Comparison of ENCODE assay signal across 8 cellular contexts in the genomic region with DNA sequence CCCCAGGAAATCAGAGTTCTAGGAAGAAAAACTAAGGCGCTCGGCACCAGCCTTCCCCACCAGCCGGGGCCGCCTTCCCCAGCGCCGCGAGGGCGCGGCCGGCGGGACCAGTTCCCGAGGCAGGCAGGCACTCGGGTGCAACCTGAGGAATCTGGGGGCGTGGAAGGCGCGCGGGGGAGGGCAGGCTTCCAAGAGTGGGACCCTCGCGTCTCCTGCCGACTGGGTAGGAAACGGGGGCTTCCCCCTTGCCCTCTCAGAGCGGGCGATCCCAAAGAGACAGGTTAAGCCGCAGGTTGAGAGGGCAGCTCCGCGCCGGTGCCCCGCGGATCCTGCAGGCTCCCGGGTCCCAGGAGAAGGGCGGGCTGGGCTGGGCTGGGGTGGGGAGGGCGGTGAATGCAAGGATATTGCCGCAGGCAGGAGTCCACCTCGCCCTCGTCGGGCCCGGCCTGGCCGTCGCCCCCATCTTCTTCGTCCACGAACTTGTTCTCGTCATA. TPM values are rescaled to one million over a fixed set of nuclear protein-coding genes. Genes with fewer than 3 reads are reported as not detected.
A peak's percentile ranks its signal among the peaks of the same experiment; 100 is the strongest.
DNase-seq lines count a peak whose midpoint lies in the region; ATAC-seq, FAIRE-seq and TF ChIP-seq lines count a peak whose summit lies in the region.

No MANE protein-coding gene starts in this region.

- TF ChIP-seq CTCF in RWPE2 (IDR thresholded peaks at IDR 0.05; ENCODE audit: poor library complexity, severe bottlenecking), result no peak
- TF ChIP-seq CTCF in breast epithelium (IDR thresholded peaks at IDR 0.05), result no peak
- no peak for TF ChIP-seq CTCF in kidney (IDR thresholded peaks at IDR 0.05; ENCODE audit: borderline replicate concordance, extremely low read depth, insufficient read depth)

- no peak for FAIRE-seq in kidney (lab: Jason Lieb, UNC)

- peaks cover 18% of the 10 kb centered on the region for H3K4me1 ChIP-seq in RWPE2 (ENCODE audit: insufficient read depth, poor library complexity, severe bottlenecking)
- H3K4me1 ChIP-seq in breast epithelium, result peaks cover 0 to 3% of the 10 kb centered on the region in 2 donors
- H3K4me1 ChIP-seq in kidney (ENCODE audit: control insufficient read depth in 1 of 2, insufficient read depth in 1 of 2, low read depth in 1 of 2, low read length in 2 of 2), result peaks cover 8 to 18% of the 10 kb centered on the region in 2 donors

- peak overlapping the region; percentile 38 to 74 for H3K9ac ChIP-seq in kidney (ENCODE audit: low read length in 2 of 2)

- no peaks in the 10 kb centered on the region for H3K27me3 ChIP-seq in RWPE2 (ENCODE audit: insufficient read depth, poor library complexity, severe bottlenecking)
- no peaks in the 10 kb centered on the region for H3K27me3 ChIP-seq in breast epithelium

- H3K36me3 ChIP-seq in RWPE2 (ENCODE audit: low read depth) (peaks cover 31% of the 10 kb centered on the region), breast epithelium (peaks cover 5% of the 10 kb centered on the region), kidney (ENCODE audit: control insufficient read depth in 1 of 2, insufficient read depth in 2 of 2, low read length in 2 of 2) (peaks cover 2 to 16% of the 10 kb centered on the region in 2 donors)

- H3K4me3 ChIP-seq in RWPE2 (ENCODE audit: severe bottlenecking) (peak overlapping the region; percentile 64), breast epithelium (peak overlapping the region; percentile 90 to 92 (median 91)), kidney (ENCODE audit: low read length in 2 of 2) (peak overlapping the region; percentile 67 to 90)

- no peak for DNase-seq in RWPE2 (ENCODE audit: low spot score)
- peak; percentile 28 to 53 for DNase-seq in breast epithelium (ENCODE audit: low spot score in 2 of 2)
- peak; percentile 89 for DNase-seq in kidney
- peak; percentile 45 for DNase-seq in stimulated activated CD4-positive, alpha-beta T cell treated with anti-CD3 and anti-CD28 coated beads, Interleukin-15, amount 100 ng/mL, for 24 hours
- no peak for DNase-seq in NK-92 treated with Interleukin-12 subunit alpha and Interleukin-12 subunit beta, amount 100 ng/mL, for 24 hours (lab: John Stamatoyannopoulos, UW)
- no peak for DNase-seq in middle frontal gyrus (ENCODE audit: extremely low spot score, low spot score)

- no peak for TF ChIP-seq POLR2A in breast epithelium (IDR thresholded peaks at IDR 0.05)

- intact Hi-C loops in breast epithelium (cut with DNase I; ENCODE audit: low total_unique reads), result no loop called here
- intact Hi-C loops in kidney (cut with DNase I), result no loop called here

- H3K9me3 ChIP-seq in RWPE2 (ENCODE audit: severe bottlenecking) (no peaks in the 10 kb centered on the region), breast epithelium (no peaks in the 10 kb centered on the region), kidney (ENCODE audit: control insufficient read depth in 1 of 2, low read length in 2 of 2) (no peaks in the 10 kb centered on the region)

- peak; percentile 0 for ATAC-seq in GM18498 (IDR thresholded peaks at IDR 0.05; ENCODE audit: unreplicated experiment)
- peak; percentile 11 for ATAC-seq in HG02852 (IDR thresholded peaks at IDR 0.05; ENCODE audit: unreplicated experiment)
- ATAC-seq in RWPE2 (ENCODE audit: low read depth), result peak; percentile 35

- peak overlapping the region; percentile 79 for H3K27ac ChIP-seq in RWPE2 (ENCODE audit: poor library complexity, severe bottlenecking)
- peak overlapping the region; percentile 94 to 97 for H3K27ac ChIP-seq in breast epithelium
- H3K27ac ChIP-seq in kidney (ENCODE audit: low read depth in 2 of 2, low read length in 2 of 2), result peak overlapping the region; percentile 83 to 90

RNA-seq across cellular contexts. Expression of a gene that starts 0.4 kb away (rescaled TPM):
- 10 to 100 TPM; 60.8 to 80.8 (median 70.8) TPM for total RNA-seq in breast epithelium
- 107 TPM for total RNA-seq in kidney
- 75.9 TPM for polyA plus RNA-seq in kidney (ENCODE audit: insufficient read depth, low read depth, low replicate concordance)

RNA-seq across cellular contexts. Expression of a gene that starts 18.0 kb away (rescaled TPM):
- total RNA-seq in breast epithelium (not detected), kidney (not detected)
- not detected for polyA plus RNA-seq in kidney (ENCODE audit: insufficient read depth, low read depth, low replicate concordance)

RNA-seq across cellular contexts. Expression of a gene that starts 44.9 kb away (rescaled TPM):
- 10 to 100 TPM in 2 of 3 donors, 1 to 10 TPM in 1; 4.6 to 45.0 (median 13.0) TPM for total RNA-seq in breast epithelium
- 16.7 TPM for total RNA-seq in kidney
- polyA plus RNA-seq in kidney (ENCODE audit: insufficient read depth, low read depth, low replicate concordance), result 2.5 TPM

Comparison
In these comparisons a context has a peak if more than half of its experiments do, and no peak if none do; other contexts are left out.
1. DNase-seq: peak in breast epithelium (2 of 2), kidney (single experiment) and stimulated activated CD4-positive, alpha-beta T cell treated with anti-CD3 and anti-CD28 coated beads, Interleukin-15, amount 100 ng/mL, for 24 hours (single experiment); none in RWPE2 (single experiment), NK-92 treated with Interleukin-12 subunit alpha and Interleukin-12 subunit beta, amount 100 ng/mL, for 24 hours (single experiment) and middle frontal gyrus (single experiment).
2. Peak in every context shown above with its lines, with median percentiles within 50 percentile points of each other: ATAC-seq, H3K27ac ChIP-seq and H3K4me3 ChIP-seq.